19 cellular contexts compared by ENCODE assay signal in genomic region chr16:6032438-6032837, GRCh38.
"Had no signal": no experiment of that assay in that cellular context is flagged by ENCODE, and none has a peak within 500 bp of the region (broad histone marks: within the 10 kb centered on the region; RNA-seq: fewer than 3 reads in every experiment).

No MANE protein-coding gene starts in this region.

- H3K4me1 ChIP-seq: gastroesophageal sphincter, heart right ventricle, lower lobe of right lung, pancreas, tibial nerve had no signal

- H3K4me3 ChIP-seq: gastroesophageal sphincter, heart right ventricle, lower lobe of right lung, pancreas, tibial nerve had no signal

- H3K27ac Mint-ChIP-seq: activated CD4-positive, alpha-beta T cell treated with anti-CD3 and anti-CD28 coated beads, Interleukin-2, amount 10 ng/mL, durations not matched to agents 7 days and 5 days; activated naive CD8-positive, alpha-beta T cell treated with anti-CD3 and anti-CD28 coated beads for 36 hours had no signal

- H3K4me3 Mint-ChIP-seq: activated CD4-positive, alpha-beta T cell treated with anti-CD3 and anti-CD28 coated beads, Interleukin-2, amount 10 ng/mL, durations not matched to agents 7 days and 5 days; activated naive CD8-positive, alpha-beta T cell treated with anti-CD3 and anti-CD28 coated beads for 36 hours; central memory CD8-positive, alpha-beta T cell had no signal

- ATAC-seq: gastroesophageal sphincter, heart right ventricle, left colon, lower lobe of right lung, pancreas had no signal

- H3K9me3 ChIP-seq: lower lobe of right lung, pancreas had no signal

- H3K4me1 Mint-ChIP-seq: activated CD4-positive, alpha-beta T cell treated with anti-CD3 and anti-CD28 coated beads, Interleukin-2, amount 10 ng/mL, durations not matched to agents 7 days and 5 days; activated naive CD8-positive, alpha-beta T cell treated with anti-CD3 and anti-CD28 coated beads for 36 hours; central memory CD8-positive, alpha-beta T cell had no signal

- H3K36me3 ChIP-seq: brain microvascular endothelial cell, gastroesophageal sphincter, heart right ventricle, lower lobe of right lung, pancreas, tibial nerve had no signal

- H3K9me3 Mint-ChIP-seq: activated CD4-positive, alpha-beta T cell treated with anti-CD3 and anti-CD28 coated beads, Interleukin-2, amount 10 ng/mL, durations not matched to agents 7 days and 5 days; activated naive CD8-positive, alpha-beta T cell treated with anti-CD3 and anti-CD28 coated beads for 36 hours had no signal

- DNase-seq: activated CD4-positive, alpha-beta T cell treated with anti-CD3 and anti-CD28 coated beads, Interleukin-2, amount 10 ng/mL, durations not matched to agents 7 days and 5 days; activated CD8-positive, alpha-beta memory T cell treated with anti-CD3 and anti-CD28 coated beads for 24 hours; activated gamma-delta T cell treated with Interleukin-2 at 50 U/mL for 16 hours; activated naive CD8-positive, alpha-beta T cell treated with anti-CD3 and anti-CD28 coated beads for 36 hours; amygdala; brain microvascular endothelial cell; dermis blood vessel endothelial cell; heart right ventricle; left colon; lower lobe of right lung; pancreas; retina; stimulated activated CD4-positive, alpha-beta T cell treated with anti-CD3 and anti-CD28 coated beads, Interleukin-2, amount 100 ng/mL, for 48 hours; stimulated activated naive CD4-positive, alpha-beta T cell; substantia nigra had no signal

- H3K27me3 ChIP-seq: brain microvascular endothelial cell, gastroesophageal sphincter, pancreas, tibial nerve had no signal

- H3K27me3 Mint-ChIP-seq: activated CD4-positive, alpha-beta T cell treated with anti-CD3 and anti-CD28 coated beads, Interleukin-2, amount 10 ng/mL, durations not matched to agents 7 days and 5 days; activated naive CD8-positive, alpha-beta T cell treated with anti-CD3 and anti-CD28 coated beads for 36 hours; central memory CD8-positive, alpha-beta T cell had no signal

- H3K36me3 Mint-ChIP-seq: activated naive CD8-positive, alpha-beta T cell treated with anti-CD3 and anti-CD28 coated beads for 36 hours had no signal

- H3K27ac ChIP-seq: brain microvascular endothelial cell, epithelial cell of prostate, gastroesophageal sphincter, heart right ventricle, lower lobe of right lung, pancreas, tibial nerve had no signal
